Comparison of ENCODE assay signal across 15 cellular contexts in genomic region chr4:3205995-3206394, GRCh38. TPM values are rescaled to one million over a fixed set of nuclear protein-coding genes. Genes with fewer than 3 reads are reported as not detected.
DNase-seq lines count a peak whose midpoint lies in the region; ATAC-seq and TF ChIP-seq lines count a peak whose summit lies in the region.
"Had no signal": no experiment of that assay in that cellular context is flagged by ENCODE, and none has a peak within 500 bp of the region (broad histone marks: within the 10 kb centered on the region; RNA-seq: fewer than 3 reads in every experiment).

No MANE protein-coding gene starts in this region.

- WGBS in endodermal cell (ENCODE audit: insufficient coverage in 1 of 2, insufficient read length in 1 of 2), 2 experiments: 85 to 88% methylated on average over 6 to 11 of the region's 11 CpGs
- WGBS in right lobe of liver (ENCODE audit: insufficient coverage, low coverage, low lambda C conversion rate, missing lambda C conversion rate): 44% methylated on average over 11 of the region's 11 CpGs
- no CpG with 5 or more reads among the region's 11 CpGs for WGBS in neuronal stem cell (ENCODE audit: extremely low coverage in 2 of 2, insufficient read length in 2 of 2, insufficient replicate concordance in 1 of 2), 2 donors

- H3K18ac ChIP-seq in neuronal stem cell (ENCODE audit: low read length): no peak overlapping the region

- peaks cover 79% of the 10 kb centered on the region for H3K36me3 ChIP-seq in endodermal cell (ENCODE audit: control insufficient read depth, insufficient read depth, low read length)
- H3K36me3 ChIP-seq in right lobe of liver: peaks cover 0 to 18% (median 2%) of the 10 kb centered on the region in 4 donors
- peaks cover 31 to 77% of the 10 kb centered on the region in 2 donors for H3K36me3 ChIP-seq in neuronal stem cell (replicated peaks in 1 of 2; ENCODE audit: control insufficient read depth in 2 of 2, insufficient read depth in 2 of 2, low read length in 2 of 2)

- no peaks in the 10 kb centered on the region for H3K27me3 Mint-ChIP-seq in brain
- H3K27me3 Mint-ChIP-seq in endodermal cell (ENCODE audit: insufficient read depth): no peaks in the 10 kb centered on the region
- H3K27me3 Mint-ChIP-seq in activated T-cell treated with anti-CD3 and anti-CD28 coated beads, Interleukin-2, amount 50 U/mL, for 24 hours: no peaks in the 10 kb centered on the region

- H2AK5ac ChIP-seq in neuronal stem cell (ENCODE audit: low read depth, low read length): no peak overlapping the region

- H3K4me1 Mint-ChIP-seq in brain: peaks cover 45% of the 10 kb centered on the region
- no peaks in the 10 kb centered on the region for H3K4me1 Mint-ChIP-seq in endodermal cell
- H3K4me1 Mint-ChIP-seq in activated T-cell treated with anti-CD3 and anti-CD28 coated beads, Interleukin-2, amount 50 U/mL, for 24 hours (ENCODE audit: low read depth): peaks cover 34% of the 10 kb centered on the region

- peaks cover 2% of the 10 kb centered on the region for H3K79me1 ChIP-seq in neuronal stem cell (ENCODE audit: low read depth, low read length)

- no peak overlapping the region for H3K4me2 ChIP-seq in neuronal stem cell (ENCODE audit: insufficient read depth, low read length, poor library complexity, severe bottlenecking)
- H3K4me2 ChIP-seq: A549 had no signal

- H3K4me1 ChIP-seq in endodermal cell (ENCODE audit: control insufficient read depth, insufficient read depth, low read length): no peaks in the 10 kb centered on the region
- peaks cover 0 to 71% (median 26%) of the 10 kb centered on the region in 4 donors for H3K4me1 ChIP-seq in right lobe of liver
- H3K4me1 ChIP-seq in neuronal stem cell (ENCODE audit: control insufficient read depth in 2 of 2, insufficient read depth in 1 of 2, low read depth in 1 of 2, low read length in 2 of 2): peaks cover 5 to 10% of the 10 kb centered on the region in 2 donors
- H3K4me1 ChIP-seq: A549, Caco-2, HAP-1 had no signal

- H3K27ac ChIP-seq in endodermal cell (ENCODE audit: low read depth, low read length) (peak overlapping the region; percentile 6), right lobe of liver (peak overlapping the region; percentile 85 to 96 (median 89)), neuronal stem cell (replicated peaks; ENCODE audit: low read length) (no peak overlapping the region)
- H3K27ac ChIP-seq: A549 had no signal

- peak; percentile 36 to 81 (median 75) for ATAC-seq in right lobe of liver
- no peak for ATAC-seq in HG03520 (IDR thresholded peaks at IDR 0.05; ENCODE audit: unreplicated experiment)
- ATAC-seq in HG02588 (IDR thresholded peaks at IDR 0.05; ENCODE audit: unreplicated experiment): no peak
- ATAC-seq: A549; CD8-positive, alpha-beta T cell had no signal

- DNase-seq in endodermal cell (no peak), right lobe of liver (peak; percentile 56 to 88 (median 85)), neuronal stem cell (ENCODE audit: low spot score) (peak; percentile 24), NCI-H146 treated with DMSO at 0.1 percent for 48 hours (lab: John Stamatoyannopoulos, UW; ENCODE audit: unreplicated experiment) (no peak)
- DNase-seq in activated T-cell treated with anti-CD3 and anti-CD28 coated beads, Interleukin-2, amount 50 U/mL, for 24 hours: no peak
- DNase-seq: Caco-2; CD8-positive, alpha-beta T cell; DND-41; GDM1 had no signal

- H4K8ac ChIP-seq in neuronal stem cell (ENCODE audit: low read depth, low read length): no peak overlapping the region

- no peaks in the 10 kb centered on the region for H3K9me3 Mint-ChIP-seq in brain
- H3K9me3 Mint-ChIP-seq in endodermal cell: no peaks in the 10 kb centered on the region
- H3K9me3 Mint-ChIP-seq in activated T-cell treated with anti-CD3 and anti-CD28 coated beads, Interleukin-2, amount 50 U/mL, for 24 hours: no peaks in the 10 kb centered on the region
- H3K9me3 Mint-ChIP-seq: CD8-positive, alpha-beta T cell had no signal

- TF ChIP-seq POLR2A in right lobe of liver (IDR thresholded peaks at IDR 0.05): peak; percentile 25

- H3K4me3 ChIP-seq in endodermal cell (ENCODE audit: low read length) (no peak overlapping the region), right lobe of liver (no peak overlapping the region), neuronal stem cell (ENCODE audit: low read length in 2 of 2) (no peak overlapping the region)
- H3K4me3 ChIP-seq: A549, HAP-1 had no signal

- no peak overlapping the region for H2BK12ac ChIP-seq in neuronal stem cell (ENCODE audit: low read length)

- no peaks in the 10 kb centered on the region for H3K9me3 ChIP-seq in endodermal cell (ENCODE audit: control insufficient read depth, low read length)
- H3K9me3 ChIP-seq in right lobe of liver: no peaks in the 10 kb centered on the region
- H3K9me3 ChIP-seq in neuronal stem cell (replicated peaks in 1 of 2; ENCODE audit: control insufficient read depth in 2 of 2, insufficient read depth in 1 of 2, low read depth in 1 of 2, low read length in 2 of 2): no peaks in the 10 kb centered on the region
- H3K9me3 ChIP-seq: A549, Caco-2, HAP-1 had no signal

- H2BK5ac ChIP-seq in neuronal stem cell (ENCODE audit: low read length): no peak overlapping the region

- no peak overlapping the region for H4K91ac ChIP-seq in neuronal stem cell (ENCODE audit: low read depth, low read length, poor library complexity)

- H3K23ac ChIP-seq in neuronal stem cell (ENCODE audit: low read depth, low read length, poor library complexity): no peak overlapping the region

- H2BK15ac ChIP-seq in neuronal stem cell (ENCODE audit: low read length): no peak overlapping the region

- no peak overlapping the region for H2BK120ac ChIP-seq in neuronal stem cell (ENCODE audit: low read depth, low read length)

- H3K27ac Mint-ChIP-seq in brain (peak overlapping the region in 3 of 5 experiments; percentile 37 to 84 (median 37)), endodermal cell (no peak overlapping the region)
- H3K27ac Mint-ChIP-seq in activated T-cell treated with anti-CD3 and anti-CD28 coated beads, Interleukin-2, amount 50 U/mL, for 24 hours: no peak overlapping the region
- H3K27ac Mint-ChIP-seq: CD8-positive, alpha-beta T cell had no signal

- H3K4me3 Mint-ChIP-seq in brain: no peak overlapping the region
- H3K4me3 Mint-ChIP-seq in endodermal cell: no peak overlapping the region
- H3K4me3 Mint-ChIP-seq in activated T-cell treated with anti-CD3 and anti-CD28 coated beads, Interleukin-2, amount 50 U/mL, for 24 hours: no peak overlapping the region
- H3K4me3 Mint-ChIP-seq: CD14-positive monocyte; CD8-positive, alpha-beta T cell had no signal

- no peak overlapping the region for H3K14ac ChIP-seq in neuronal stem cell (ENCODE audit: low read length)

- intact Hi-C loops in right lobe of liver (cut with DNase I): no loop called here

- TF ChIP-seq CTCF in brain (conservative IDR thresholded peaks at IDR 0.05): no peak
- no peak for TF ChIP-seq CTCF in endodermal cell (conservative IDR thresholded peaks at IDR 0.05)
- peak in 1 of 4 donors; percentile 5 for TF ChIP-seq CTCF in right lobe of liver (IDR thresholded peaks at IDR 0.05)

- H3K36me3 Mint-ChIP-seq in brain (peaks cover 59% of the 10 kb centered on the region), endodermal cell (ENCODE audit: low read depth) (peaks cover 53% of the 10 kb centered on the region)
- peaks cover 77% of the 10 kb centered on the region for H3K36me3 Mint-ChIP-seq in activated T-cell treated with anti-CD3 and anti-CD28 coated beads, Interleukin-2, amount 50 U/mL, for 24 hours (ENCODE audit: low read depth)

- H3K27me3 ChIP-seq in endodermal cell (ENCODE audit: control insufficient read depth, insufficient read depth, low read length, poor library complexity, severe bottlenecking): no peaks in the 10 kb centered on the region
- H3K27me3 ChIP-seq in right lobe of liver: no peaks in the 10 kb centered on the region
- H3K27me3 ChIP-seq in neuronal stem cell (ENCODE audit: control insufficient read depth in 3 of 3, insufficient read depth in 3 of 3, low read depth in 1 of 3, low read length in 3 of 3): no peaks in the 10 kb centered on the region

- no peak overlapping the region for H3K4ac ChIP-seq in neuronal stem cell (ENCODE audit: low read length)

- H3K9ac ChIP-seq in endodermal cell (ENCODE audit: extremely low read depth, low read length, poor library complexity, severe bottlenecking) (no peak overlapping the region), neuronal stem cell (ENCODE audit: low read depth, low read length, poor library complexity) (peak overlapping the region; percentile 14)

- H2AFZ ChIP-seq in neuronal stem cell (ENCODE audit: low read length): no peak overlapping the region

RNA-seq across cellular contexts. Expression of gene MSANTD1, which starts 43.0 kb away (rescaled TPM):
- 0.51 TPM for polyA plus RNA-seq in brain (ENCODE audit: insufficient read depth, low read depth, low replicate concordance)
- 1 to 10 TPM in 1 of 2 donors, under 1 TPM in 1; 1.00 to 2.5 TPM for total RNA-seq in endodermal cell
- polyA plus RNA-seq in endodermal cell (2013, experiment 1 of 2): 0.32 TPM
- 0.41 TPM for polyA plus RNA-seq in endodermal cell (2013, experiment 2 of 2)
- total RNA-seq in right lobe of liver: under 1 TPM in 5 of 6 experiments, not detected in 1; 0.46 to 0.84 (median 0.64) TPM
- 0.13 TPM for polyA plus RNA-seq in neuronal stem cell (2013, experiment 1 of 2)
- polyA plus RNA-seq in neuronal stem cell (2013, experiment 2 of 2): 0.12 TPM
- polyA plus RNA-seq: CD14-positive monocyte had no signal

Comparison
In these comparisons a context has a peak if more than half of its experiments do, and no peak if none do; other contexts are left out.
1. H3K27ac Mint-ChIP-seq: peak in brain (3 of 5); none in endodermal cell (single experiment) and activated T-cell treated with anti-CD3 and anti-CD28 coated beads, Interleukin-2, amount 50 U/mL, for 24 hours (single experiment).
2. DNase-seq: peak in right lobe of liver (3 of 3) and neuronal stem cell (single experiment); none in endodermal cell (single experiment), activated T-cell treated with anti-CD3 and anti-CD28 coated beads, Interleukin-2, amount 50 U/mL, for 24 hours (single experiment) and NCI-H146 treated with DMSO at 0.1 percent for 48 hours (single experiment).
3. ATAC-seq: peak in right lobe of liver (4 of 4); none in HG03520 (single experiment) and HG02588 (single experiment).